17 cellular contexts compared by ENCODE assay signal in genomic region chr7:159042084-159042483, GRCh38.
DNase-seq lines count a peak whose midpoint lies in the region; ATAC-seq and TF ChIP-seq lines count a peak whose summit lies in the region.
"Had no signal": no experiment of that assay in that cellular context is flagged by ENCODE, and none has a peak within 500 bp of the region (broad histone marks: within the 10 kb centered on the region; RNA-seq: fewer than 3 reads in every experiment).

No MANE protein-coding gene starts in this region.

- WGBS in heart left ventricle, 4 donors: 71 to 81% (median 74%) methylated on average over 8 of the region's 8 CpGs
- WGBS in esophagus muscularis mucosa: 84% methylated on average over 8 of the region's 8 CpGs

- no peak overlapping the region for H3K27ac ChIP-seq in heart left ventricle
- H3K27ac ChIP-seq in esophagus muscularis mucosa (replicated peaks in 1 of 4): no peak overlapping the region
- peak overlapping the region; percentile 16 for H3K27ac ChIP-seq in vagina
- H3K27ac ChIP-seq: A549, KMS-11 had no signal

- TF ChIP-seq POLR2A in heart left ventricle (IDR thresholded peaks at IDR 0.05) (no peak), esophagus muscularis mucosa (IDR thresholded peaks at IDR 0.05; ENCODE audit: low read depth) (no peak), vagina (IDR thresholded peaks at IDR 0.05) (no peak)

- TF ChIP-seq EP300 in esophagus muscularis mucosa (IDR thresholded peaks at IDR 0.05): no peak

- H3K27me3 Mint-ChIP-seq in osteocyte (ENCODE audit: unreplicated experiment): peaks cover 3% of the 10 kb centered on the region

- no peak overlapping the region for H3K4me3 Mint-ChIP-seq in osteocyte (ENCODE audit: unreplicated experiment)
- H3K4me3 Mint-ChIP-seq: CD14-positive monocyte had no signal

- no peak for ATAC-seq in heart left ventricle
- ATAC-seq: A549 had no signal

- no peaks in the 10 kb centered on the region for H3K9me3 Mint-ChIP-seq in osteocyte (ENCODE audit: unreplicated experiment)

- H3K4me3 ChIP-seq in heart left ventricle (no peak overlapping the region), esophagus muscularis mucosa (no peak overlapping the region), vagina (no peak overlapping the region)
- H3K4me3 ChIP-seq: A549 had no signal

- H3K4me1 ChIP-seq in heart left ventricle: peaks cover 0 to 8% (median 0%) of the 10 kb centered on the region in 12 donors
- H3K4me1 ChIP-seq in esophagus muscularis mucosa: peaks cover 0 to 10% (median 2%) of the 10 kb centered on the region in 4 donors
- no peaks in the 10 kb centered on the region for H3K4me1 ChIP-seq in vagina
- H3K4me1 ChIP-seq: A549 had no signal

- peaks cover 0 to 18% (median 9%) of the 10 kb centered on the region in 9 donors for H3K36me3 ChIP-seq in heart left ventricle
- peaks cover 0 to 10% (median 0%) of the 10 kb centered on the region in 4 donors for H3K36me3 ChIP-seq in esophagus muscularis mucosa
- H3K36me3 ChIP-seq in vagina: no peaks in the 10 kb centered on the region

- H3K27me3 ChIP-seq in heart left ventricle (no peaks in the 10 kb centered on the region), esophagus muscularis mucosa (peaks cover 0 to 2% (median 0%) of the 10 kb centered on the region in 4 donors), vagina (no peaks in the 10 kb centered on the region)

- no peak for TF ChIP-seq CTCF in heart left ventricle (IDR thresholded peaks at IDR 0.05)
- TF ChIP-seq CTCF in esophagus muscularis mucosa (IDR thresholded peaks at IDR 0.05): no peak
- TF ChIP-seq CTCF in osteocyte (IDR thresholded peaks at IDR 0.05): no peak
- no peak for TF ChIP-seq CTCF in vagina (IDR thresholded peaks at IDR 0.05)

- no peaks in the 10 kb centered on the region for H3K36me3 Mint-ChIP-seq in osteocyte (ENCODE audit: unreplicated experiment)
- H3K36me3 Mint-ChIP-seq: CD14-positive monocyte had no signal

- H3K27ac Mint-ChIP-seq in osteocyte (ENCODE audit: unreplicated experiment): no peak overlapping the region
- H3K27ac Mint-ChIP-seq: CD14-positive monocyte had no signal

- no peaks in the 10 kb centered on the region for H3K4me1 Mint-ChIP-seq in osteocyte (ENCODE audit: unreplicated experiment)
- H3K4me1 Mint-ChIP-seq: CD14-positive monocyte had no signal

- intact Hi-C loops in cardiac septum (cut with DNase I): no loop called here
- intact Hi-C loops in heart left ventricle (cut with DNase I): no loop called here
- intact Hi-C loops in esophagus muscularis mucosa (cut with DNase I): no loop called here
- intact Hi-C loops in vagina (cut with DNase I): no loop called here

- H3K9me3 ChIP-seq in heart left ventricle (peaks cover 0 to 11% (median 0%) of the 10 kb centered on the region in 12 donors), esophagus muscularis mucosa (peaks cover 0 to 3% (median 0%) of the 10 kb centered on the region in 4 donors), vagina (no peaks in the 10 kb centered on the region)

- DNase-seq in cardiac septum (ENCODE audit: low spot score) (peak; percentile 43), heart left ventricle (no peak), esophagus muscularis mucosa (ENCODE audit: extremely low spot score) (peak; percentile 80), osteocyte (ENCODE audit: extremely low spot score, unreplicated experiment) (peak; percentile 59), vagina (ENCODE audit: extremely low spot score in 2 of 2) (no peak), cerebellar cortex (ENCODE audit: low spot score) (no peak), OCI-M1 (lab: John Stamatoyannopoulos, UW) (no peak), NCI-H2196 treated with DMSO at 0.1 percent for 48 hours (lab: John Stamatoyannopoulos, UW; ENCODE audit: unreplicated experiment) (no peak)
- DNase-seq: H7, NCI-H1048, NCI-H146, NCI-H2227 treated with DMSO at 0.1 percent for 48 hours, NCI-H524 treated with DMSO at 0.1 percent for 48 hours, SIG-M5 had no signal

Comparison
In these comparisons a context has a peak if more than half of its experiments do, and no peak if none do; other contexts are left out.
1. DNase-seq: peak in cardiac septum (single experiment), esophagus muscularis mucosa (single experiment) and osteocyte (single experiment); none in heart left ventricle (0 of 5), vagina (0 of 2), cerebellar cortex (single experiment), OCI-M1 (single experiment) and NCI-H2196 treated with DMSO at 0.1 percent for 48 hours (single experiment).